ENCODE assay signal across 8 cellular contexts in the genomic region with DNA sequence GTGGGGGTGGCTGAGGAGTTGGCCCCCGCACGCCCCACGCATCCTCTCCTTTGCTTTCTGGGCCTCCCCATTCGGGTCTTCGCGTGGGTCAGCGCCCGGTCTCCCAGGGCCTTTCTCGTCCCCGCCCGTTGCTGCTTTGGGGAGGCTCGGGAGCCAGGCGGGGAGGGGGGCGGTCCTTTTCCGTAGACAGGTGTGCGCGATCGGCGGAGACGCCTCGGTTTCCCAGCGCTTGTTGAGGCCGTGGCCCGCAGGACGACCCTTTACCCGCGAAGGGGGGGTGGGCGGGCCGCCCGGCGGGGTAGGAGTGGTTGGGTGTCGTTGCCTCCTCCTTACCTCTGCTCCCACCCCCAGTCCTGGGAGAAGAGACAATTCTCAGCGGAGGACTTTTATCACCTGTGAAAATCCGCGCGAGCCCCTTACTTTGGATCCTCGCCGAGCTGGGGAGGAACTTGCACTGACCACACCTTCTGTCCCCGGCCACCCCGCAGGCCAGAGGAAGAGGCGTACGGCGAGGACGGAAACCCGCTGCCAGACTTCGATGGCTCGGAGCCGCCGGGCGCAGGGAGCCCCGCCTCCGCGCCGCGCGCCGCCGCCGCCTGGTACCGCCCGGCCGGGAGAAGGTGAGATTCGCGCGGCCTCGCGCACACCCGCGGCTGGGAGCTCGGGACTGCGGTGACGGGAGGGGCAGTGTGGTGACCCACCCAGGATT. TPM values are rescaled to one million over a fixed set of nuclear protein-coding genes. Genes with fewer than 3 reads are reported as not detected.
DNase-seq lines count a peak whose midpoint lies in the region; ATAC-seq and TF ChIP-seq lines count a peak whose summit lies in the region.
"Had no signal": no experiment of that assay in that cellular context is flagged by ENCODE, and none has a peak within 500 bp of the region (broad histone marks: within the 10 kb centered on the region; RNA-seq: fewer than 3 reads in every experiment).

No MANE protein-coding gene starts in this region.

- ATAC-seq in GM18498 (IDR thresholded peaks at IDR 0.05; ENCODE audit: unreplicated experiment), result no peak
- ATAC-seq in HG03571 (IDR thresholded peaks at IDR 0.05; ENCODE audit: unreplicated experiment), result no peak

- POLR2A ChIA-PET in HEK293T (lab: Yijun Ruan, JAX), result no interaction called here

- DNase-seq in HEK293T (ENCODE audit: extremely low spot score) (peak; percentile 15), SHP77 (lab: John Stamatoyannopoulos, UW) (peak; percentile 67 to 83), foreskin fibroblast (peak in 1 of 2 donors; percentile 30), posterior vena cava (ENCODE audit: low spot score) (peak; percentile 80), NCI-H446 treated with DMSO at 0.1 percent for 48 hours (lab: John Stamatoyannopoulos, UW) (no peak)

- H3K4me3 ChIP-seq in foreskin fibroblast (ENCODE audit: low read depth in 1 of 2, low read length in 2 of 2), result peak overlapping the region; percentile 8 to 34

- TF ChIP-seq CTCF in foreskin fibroblast (IDR thresholded peaks at IDR 0.05; ENCODE audit: low read depth, low read length), result no peak

- CTCF ChIA-PET in HEK293T (lab: Yijun Ruan, JAX), result interaction anchor here (0.8 kb wide), 1 partner anchor 10 kb away, joined by 3 read pairs; no protein-coding TSS in a partner anchor

- intact Hi-C loops in posterior vena cava (cut with DNase I), result no loop called here

TF ChIP-seq in HEK293T, 16 proteins besides CTCF, POLR2A, EP300 and RAD21:
- TF ChIP-seq HDGF (IDR thresholded peaks at IDR 0.05; ENCODE audit: borderline replicate concordance) (no peak), FOXM1 (IDR thresholded peaks at IDR 0.05; ENCODE audit: borderline replicate concordance) (no peak), TARDBP (IDR thresholded peaks at IDR 0.05) (no peak), ARNT (IDR thresholded peaks at IDR 0.05) (no peak), NFRKB (IDR thresholded peaks at IDR 0.05) (no peak), FOXK2 (IDR thresholded peaks at IDR 0.05) (no peak), BHLHE40 (IDR thresholded peaks at IDR 0.05; ENCODE audit: borderline replicate concordance) (no peak), ELF4 (IDR thresholded peaks at IDR 0.05) (no peak), SUZ12 (IDR thresholded peaks at IDR 0.05) (no peak), FOXA1 (IDR thresholded peaks at IDR 0.05) (no peak), CTBP1 (IDR thresholded peaks at IDR 0.05; ENCODE audit: borderline replicate concordance) (no peak), L3MBTL2 (conservative IDR thresholded peaks at IDR 0.05) (no peak), ZNF384 (IDR thresholded peaks at IDR 0.05) (no peak), LEF1 (IDR thresholded peaks at IDR 0.05; ENCODE audit: borderline replicate concordance) (no peak), SP1 (IDR thresholded peaks at IDR 0.05) (no peak)
- TF ChIP-seq, protein P1, sequence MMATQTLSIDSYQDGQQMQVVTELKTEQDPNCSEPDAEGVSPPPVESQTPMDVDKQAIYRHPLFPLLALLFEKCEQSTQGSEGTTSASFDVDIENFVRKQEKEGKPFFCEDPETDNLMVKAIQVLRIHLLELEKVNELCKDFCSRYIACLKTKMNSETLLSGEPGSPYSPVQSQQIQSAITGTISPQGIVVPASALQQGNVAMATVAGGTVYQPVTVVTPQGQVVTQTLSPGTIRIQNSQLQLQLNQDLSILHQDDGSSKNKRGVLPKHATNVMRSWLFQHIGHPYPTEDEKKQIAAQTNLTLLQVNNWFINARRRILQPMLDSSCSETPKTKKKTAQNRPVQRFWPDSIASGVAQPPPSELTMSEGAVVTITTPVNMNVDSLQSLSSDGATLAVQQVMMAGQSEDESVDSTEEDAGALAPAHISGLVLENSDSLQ (IDR thresholded peaks at IDR 0.05), result no peak

RNA-seq across cellular contexts. Expression of a gene that starts 2.7 kb away (rescaled TPM):
- total RNA-seq in posterior vena cava, result 1 to 10 TPM in 1 of 2 donors, under 1 TPM in 1; 0.60 to 2.1 TPM
- total RNA-seq: bronchial epithelial cell had no signal
